10 cellular contexts compared by ENCODE assay signal in genomic region chr2:106165064-106165463, GRCh38. TPM values are rescaled to one million over a fixed set of nuclear protein-coding genes. Genes with fewer than 3 reads are reported as not detected.
DNase-seq lines count a peak whose midpoint lies in the region; ATAC-seq and TF ChIP-seq lines count a peak whose summit lies in the region.
"Had no signal": no experiment of that assay in that cellular context is flagged by ENCODE, and none has a peak within 500 bp of the region (broad histone marks: within the 10 kb centered on the region; RNA-seq: fewer than 3 reads in every experiment).

No MANE protein-coding gene starts in this region.

- 87 to 95% methylated on average over 3 of the region's 3 CpGs for WGBS in body of pancreas, 2 donors

- no peak for TF ChIP-seq CTCF in body of pancreas (IDR thresholded peaks at IDR 0.05)

- no peak for TF ChIP-seq POLR2A in body of pancreas (IDR thresholded peaks at IDR 0.05)

- CTCF ChIA-PET in activated naive CD4-positive, alpha-beta T cell treated with anti-CD3 and anti-CD28 coated beads, Interleukin-2, amount 10 ng/mL, durations not matched to agents 7 days and 5 days (lab: Charles Lee): interaction anchor here (1.3 kb wide), 1 partner anchor 26 kb away, joined by 4 read pairs; no protein-coding TSS in a partner anchor

- H3K9ac ChIP-seq in iPS-18a (ENCODE audit: low read length): no peak overlapping the region

- no peak overlapping the region for H3K27ac ChIP-seq in iPS-18a (ENCODE audit: low read length)
- H3K27ac ChIP-seq in body of pancreas: no peak overlapping the region

- H3K9me3 Mint-ChIP-seq in activated naive CD4-positive, alpha-beta T cell treated with anti-CD3 and anti-CD28 coated beads, Interleukin-2, amount 10 ng/mL, durations not matched to agents 7 days and 5 days: no peaks in the 10 kb centered on the region
- no peaks in the 10 kb centered on the region for H3K9me3 Mint-ChIP-seq in stimulated activated naive B cell treated with anti-CD40 and anti-IgM and Interleukin-4, amounts not matched to agents 10 μg/mL and 1 μg/mL and 100 μg/mL, for 72 hours

- peak overlapping the region; percentile 86 for H3K27ac Mint-ChIP-seq in activated naive CD4-positive, alpha-beta T cell treated with anti-CD3 and anti-CD28 coated beads, Interleukin-2, amount 10 ng/mL, durations not matched to agents 7 days and 5 days
- peak overlapping the region; percentile 56 for H3K27ac Mint-ChIP-seq in stimulated activated naive B cell treated with anti-CD40 and anti-IgM and Interleukin-4, amounts not matched to agents 10 μg/mL and 1 μg/mL and 100 μg/mL, for 72 hours

- no peak overlapping the region for H3K4me3 Mint-ChIP-seq in activated naive CD4-positive, alpha-beta T cell treated with anti-CD3 and anti-CD28 coated beads, Interleukin-2, amount 10 ng/mL, durations not matched to agents 7 days and 5 days
- H3K4me3 Mint-ChIP-seq in stimulated activated naive B cell treated with anti-CD40 and anti-IgM and Interleukin-4, amounts not matched to agents 10 μg/mL and 1 μg/mL and 100 μg/mL, for 72 hours: no peak overlapping the region

- intact Hi-C loops in body of pancreas (cut with DNase I): loop anchor here (10.0 kb wide), 1 partner anchor 50 kb away; no protein-coding TSS in a partner anchor

- peaks cover 74% of the 10 kb centered on the region for H3K4me1 Mint-ChIP-seq in activated naive CD4-positive, alpha-beta T cell treated with anti-CD3 and anti-CD28 coated beads, Interleukin-2, amount 10 ng/mL, durations not matched to agents 7 days and 5 days
- peaks cover 51 to 80% of the 10 kb centered on the region in 2 donors for H3K4me1 Mint-ChIP-seq in stimulated activated naive B cell treated with anti-CD40 and anti-IgM and Interleukin-4, amounts not matched to agents 10 μg/mL and 1 μg/mL and 100 μg/mL, for 72 hours

- ATAC-seq in stimulated activated naive B cell treated with anti-CD40 and anti-IgM and Interleukin-4, amounts not matched to agents 10 μg/mL and 1 μg/mL and 100 μg/mL, for 72 hours (replicated peaks): no peak
- ATAC-seq in HG03469 (IDR thresholded peaks at IDR 0.05; ENCODE audit: unreplicated experiment): no peak
- no peak for ATAC-seq in HG03196 (IDR thresholded peaks at IDR 0.05; ENCODE audit: unreplicated experiment)
- ATAC-seq in body of pancreas: no peak

- peaks cover 50% of the 10 kb centered on the region for H3K36me3 Mint-ChIP-seq in activated naive CD4-positive, alpha-beta T cell treated with anti-CD3 and anti-CD28 coated beads, Interleukin-2, amount 10 ng/mL, durations not matched to agents 7 days and 5 days
- peaks cover 19 to 36% of the 10 kb centered on the region in 2 donors for H3K36me3 Mint-ChIP-seq in stimulated activated naive B cell treated with anti-CD40 and anti-IgM and Interleukin-4, amounts not matched to agents 10 μg/mL and 1 μg/mL and 100 μg/mL, for 72 hours

- no peaks in the 10 kb centered on the region for H3K27me3 ChIP-seq in iPS-18a (ENCODE audit: control insufficient read depth, insufficient read depth, low read length)
- H3K27me3 ChIP-seq in body of pancreas: no peaks in the 10 kb centered on the region

- H3K4me1 ChIP-seq in iPS-18a (ENCODE audit: control insufficient read depth, low read depth, low read length): peaks cover 41% of the 10 kb centered on the region
- peaks cover 11% of the 10 kb centered on the region for H3K4me1 ChIP-seq in body of pancreas

- H3K9me3 ChIP-seq in iPS-18a (ENCODE audit: control insufficient read depth, low read depth, low read length): no peaks in the 10 kb centered on the region
- H3K9me3 ChIP-seq in body of pancreas: no peaks in the 10 kb centered on the region

- H3K4me3 ChIP-seq in iPS-18a (ENCODE audit: low read length) (peak overlapping the region; percentile 39), body of pancreas (no peak overlapping the region)

- DNase-seq in activated naive CD4-positive, alpha-beta T cell treated with anti-CD3 and anti-CD28 coated beads, Interleukin-2, amount 10 ng/mL, durations not matched to agents 7 days and 5 days: no peak
- no peak for DNase-seq in activated naive CD4-positive, alpha-beta T cell (lab: John Stamatoyannopoulos, UW)
- DNase-seq in SW480 (ENCODE audit: low spot score): peak; percentile 14
- no peak for DNase-seq in stimulated activated naive B cell treated with anti-CD40 and anti-IgM and Interleukin-4, amounts not matched to agents 10 μg/mL and 1 μg/mL and 100 μg/mL, for 72 hours
- no peak for DNase-seq in body of pancreas
- DNase-seq: hypothalamus, NCI-H1436 had no signal

- H3K36me3 ChIP-seq in iPS-18a (ENCODE audit: control insufficient read depth, low read depth, low read length) (peaks cover 9% of the 10 kb centered on the region), body of pancreas (replicated peaks in 1 of 2; ENCODE audit: insufficient read depth in 1 of 2, low read depth in 2 of 2) (no peaks in the 10 kb centered on the region)

- H3K27me3 Mint-ChIP-seq in activated naive CD4-positive, alpha-beta T cell treated with anti-CD3 and anti-CD28 coated beads, Interleukin-2, amount 10 ng/mL, durations not matched to agents 7 days and 5 days: no peaks in the 10 kb centered on the region
- H3K27me3 Mint-ChIP-seq in stimulated activated naive B cell treated with anti-CD40 and anti-IgM and Interleukin-4, amounts not matched to agents 10 μg/mL and 1 μg/mL and 100 μg/mL, for 72 hours: no peaks in the 10 kb centered on the region

RNA-seq across cellular contexts. Expression of gene UXS1, which starts 29.0 kb away (rescaled TPM):
- total RNA-seq in body of pancreas: 10 to 100 TPM; 15.8 to 33.6 TPM
